Comparison of ENCODE assay signal across 13 cellular contexts in the genomic region with DNA sequence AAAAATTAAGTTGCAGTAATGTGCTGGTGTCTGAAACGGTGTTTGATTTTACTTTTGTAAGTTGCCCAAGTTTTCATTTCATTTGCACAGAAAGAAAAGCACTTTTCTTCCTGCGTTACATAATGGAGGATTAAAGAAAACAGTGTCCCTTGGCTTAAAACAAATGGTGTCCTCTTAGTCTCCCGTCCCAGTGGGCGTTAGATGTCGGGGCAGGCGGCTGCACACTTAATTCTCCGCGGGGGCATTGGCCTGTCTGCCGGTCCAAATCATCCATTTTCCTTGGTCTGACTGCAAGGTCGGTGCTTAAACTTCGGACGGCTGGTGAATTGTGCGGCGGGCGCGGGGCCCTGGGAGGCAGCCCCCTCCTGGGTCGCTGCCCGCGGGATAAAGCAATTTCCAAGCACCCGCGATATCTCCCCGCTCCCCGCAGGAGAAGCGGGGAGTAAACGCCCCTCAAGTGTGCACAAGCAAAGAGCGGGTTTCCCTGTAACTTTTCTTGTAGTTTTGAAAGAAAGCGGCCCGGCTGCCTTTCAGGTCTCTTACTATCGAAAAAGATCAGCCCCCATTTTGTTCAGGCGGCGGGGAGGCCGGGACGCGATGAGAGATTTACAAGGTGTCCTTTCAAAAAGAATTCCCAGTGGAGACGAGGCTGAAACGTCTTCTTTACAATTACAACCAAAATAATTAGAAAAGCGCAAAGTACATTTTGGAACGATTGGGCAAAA. TPM values are rescaled to one million over a fixed set of nuclear protein-coding genes. Genes with fewer than 3 reads are reported as not detected.
DNase-seq lines count a peak whose midpoint lies in the region; ATAC-seq and TF ChIP-seq lines count a peak whose summit lies in the region.
"Had no signal": no experiment of that assay in that cellular context is flagged by ENCODE, and none has a peak within 500 bp of the region (broad histone marks: within the 10 kb centered on the region; RNA-seq: fewer than 3 reads in every experiment).

No MANE protein-coding gene starts in this region.

- H3K4me3 Mint-ChIP-seq in GM23338 (peak overlapping the region; percentile 63), WTC11 (peak overlapping the region; percentile 79)

- H3K14ac ChIP-seq in neuronal stem cell (ENCODE audit: low read length), result no peak overlapping the region

- H3K23ac ChIP-seq in neuronal stem cell (ENCODE audit: low read depth, low read length, poor library complexity), result no peak overlapping the region

- POLR2A ChIA-PET in WTC11 (lab: Charles Lee), result no interaction called here
- POLR2A ChIA-PET in RWPE1 (lab: Yijun Ruan, JAX; ENCODE audit: low non-redundant PET), result no interaction called here

- H2BK12ac ChIP-seq in neuronal stem cell (ENCODE audit: low read length), result no peak overlapping the region

- H3K9me3 ChIP-seq in hepatocyte (ENCODE audit: low read depth) (no peaks in the 10 kb centered on the region), neuronal stem cell (replicated peaks in 1 of 2; ENCODE audit: control insufficient read depth in 2 of 2, insufficient read depth in 1 of 2, low read depth in 1 of 2, low read length in 2 of 2) (peaks cover 5 to 32% of the 10 kb centered on the region in 2 donors)
- H3K9me3 ChIP-seq: heart right ventricle had no signal

- peaks cover 4% of the 10 kb centered on the region for H3K9me3 Mint-ChIP-seq in GM23338
- no peaks in the 10 kb centered on the region for H3K9me3 Mint-ChIP-seq in WTC11

- H3K9ac ChIP-seq in neuronal stem cell (ENCODE audit: low read depth, low read length, poor library complexity), result no peak overlapping the region

- no peak for TF ChIP-seq CTCF in GM23338 (conservative IDR thresholded peaks at IDR 0.05; ENCODE audit: low read depth in 2 of 2)
- no peak for TF ChIP-seq CTCF in WTC11 (IDR thresholded peaks at IDR 0.05)
- no peak for TF ChIP-seq CTCF in hepatocyte (IDR thresholded peaks at IDR 0.05; ENCODE audit: poor library complexity)
- no peak for TF ChIP-seq CTCF in RWPE1 (conservative IDR thresholded peaks at IDR 0.05; ENCODE audit: low read depth)

- H2BK5ac ChIP-seq in neuronal stem cell (ENCODE audit: low read length), result no peak overlapping the region

- H4K91ac ChIP-seq in neuronal stem cell (ENCODE audit: low read depth, low read length, poor library complexity), result no peak overlapping the region

- peak overlapping the region; percentile 20 for H2BK15ac ChIP-seq in neuronal stem cell (ENCODE audit: low read length)

- H3K4me1 Mint-ChIP-seq in GM23338 (peaks cover 48% of the 10 kb centered on the region), WTC11 (peaks cover 56% of the 10 kb centered on the region)

- WGBS in hepatocyte (ENCODE audit: low lambda C conversion rate, missing lambda C conversion rate), result 3% methylated on average over 38 of the region's 38 CpGs
- WGBS in neuronal stem cell (ENCODE audit: extremely low coverage in 2 of 2, insufficient read length in 2 of 2, insufficient replicate concordance in 1 of 2), 2 donors, result no CpG with 5 or more reads among the region's 38 CpGs

- CTCF ChIA-PET in WTC11 (lab: Charles Lee), result interaction anchor here (1.3 kb wide), 1 partner anchor 698 kb away, joined by 5 read pairs; no protein-coding TSS in a partner anchor
- CTCF ChIA-PET in RWPE1 (lab: Yijun Ruan, JAX), result no interaction called here

- H3K36me3 ChIP-seq in GM23338 (ENCODE audit: insufficient read depth) (no peaks in the 10 kb centered on the region), hepatocyte (replicated peaks; ENCODE audit: insufficient read depth, low read depth) (no peaks in the 10 kb centered on the region), neuronal stem cell (replicated peaks in 1 of 2; ENCODE audit: control insufficient read depth in 2 of 2, insufficient read depth in 2 of 2, low read length in 2 of 2) (peaks cover 0 to 34% of the 10 kb centered on the region in 2 donors)
- H3K36me3 ChIP-seq: heart right ventricle had no signal

- ATAC-seq in GM23338 (no peak), WTC11 (no peak), HG02973 (IDR thresholded peaks at IDR 0.05; ENCODE audit: unreplicated experiment) (no peak)

- H2AK5ac ChIP-seq in neuronal stem cell (ENCODE audit: low read depth, low read length), result no peak overlapping the region

- no peak overlapping the region for H3K4ac ChIP-seq in neuronal stem cell (ENCODE audit: low read length)

- peak overlapping the region; percentile 77 for H3K4me2 ChIP-seq in GM23338
- H3K4me2 ChIP-seq in hepatocyte, result peak overlapping the region; percentile 57
- peak overlapping the region; percentile 49 for H3K4me2 ChIP-seq in neuronal stem cell (ENCODE audit: insufficient read depth, low read length, poor library complexity, severe bottlenecking)

- DNase-seq in GM23338 (ENCODE audit: low spot score) (peak; percentile 48), WTC11 (ENCODE audit: low spot score) (no peak), hepatocyte (ENCODE audit: low spot score) (no peak), neuronal stem cell (ENCODE audit: low spot score) (no peak), cortex of kidney (lab: John Stamatoyannopoulos, UW) (no peak), RWPE1 (ENCODE audit: low spot score) (no peak), NCI-H1092 (lab: John Stamatoyannopoulos, UW) (no peak)
- DNase-seq: activated naive CD4-positive, alpha-beta T cell treated with anti-CD3 and anti-CD28 coated beads, Interleukin-2, amount 50 U/mL, for 16 hours; heart right ventricle; KBM-7; stimulated activated CD4-positive, alpha-beta T cell treated with anti-CD3 and anti-CD28 coated beads, Interleukin-15, amount 100 ng/mL, for 24 hours had no signal

- peaks cover 88% of the 10 kb centered on the region for H3K27me3 Mint-ChIP-seq in GM23338 (ENCODE audit: insufficient read depth, low read depth, poor library complexity)
- peaks cover 90% of the 10 kb centered on the region for H3K27me3 Mint-ChIP-seq in WTC11 (ENCODE audit: low read depth)

- no peak overlapping the region for H3K27ac ChIP-seq in GM23338 (ENCODE audit: low read depth)
- no peak overlapping the region for H3K27ac ChIP-seq in hepatocyte
- no peak overlapping the region for H3K27ac ChIP-seq in neuronal stem cell (replicated peaks; ENCODE audit: low read length)
- no peak overlapping the region for H3K27ac ChIP-seq in RWPE1

- no peak overlapping the region for H4K8ac ChIP-seq in neuronal stem cell (ENCODE audit: low read depth, low read length)

- H2AFZ ChIP-seq in GM23338 (no peak overlapping the region), hepatocyte (no peak overlapping the region), neuronal stem cell (ENCODE audit: low read length) (peak overlapping the region; percentile 73)

- peaks cover 5% of the 10 kb centered on the region for H3K79me1 ChIP-seq in neuronal stem cell (ENCODE audit: low read depth, low read length)

- H3K4me3 ChIP-seq in GM23338, result peak overlapping the region; percentile 55
- no peak overlapping the region for H3K4me3 ChIP-seq in hepatocyte
- peak overlapping the region in 1 of 2 donors; percentile 62 for H3K4me3 ChIP-seq in neuronal stem cell (ENCODE audit: low read length in 2 of 2)

- H2BK120ac ChIP-seq in neuronal stem cell (ENCODE audit: low read depth, low read length), result no peak overlapping the region

- H3K4me1 ChIP-seq in GM23338 (ENCODE audit: insufficient read depth) (peaks cover 44% of the 10 kb centered on the region), hepatocyte (ENCODE audit: insufficient read depth) (peaks cover 15% of the 10 kb centered on the region), neuronal stem cell (ENCODE audit: control insufficient read depth in 2 of 2, insufficient read depth in 1 of 2, low read depth in 1 of 2, low read length in 2 of 2) (peaks cover 3 to 21% of the 10 kb centered on the region in 2 donors)

- peaks cover 95% of the 10 kb centered on the region for H3K27me3 ChIP-seq in GM23338 (ENCODE audit: insufficient read depth)
- H3K27me3 ChIP-seq in hepatocyte, result peaks cover 93% of the 10 kb centered on the region
- H3K27me3 ChIP-seq in neuronal stem cell (ENCODE audit: control insufficient read depth in 3 of 3, insufficient read depth in 3 of 3, low read depth in 1 of 3, low read length in 3 of 3), result peaks cover 19 to 95% (median 50%) of the 10 kb centered on the region in 3 experiments

- H3K18ac ChIP-seq in neuronal stem cell (ENCODE audit: low read length), result no peak overlapping the region

- H3F3A ChIP-seq in GM23338 (replicated peaks; ENCODE audit: low read depth), result 0 out of 2 replicates have a peak, but pooled peaks cover 4% of the 10 kb centered on the region

- H3K36me3 Mint-ChIP-seq in GM23338 (ENCODE audit: low read depth), result no peaks in the 10 kb centered on the region; the same call in 2 of the 3 replicates
- no peaks in the 10 kb centered on the region; the same call in 1 of the 2 replicates for H3K36me3 Mint-ChIP-seq in WTC11

- H4K20me1 ChIP-seq in GM23338 (replicated peaks; ENCODE audit: insufficient read depth) (peaks cover 8% of the 10 kb centered on the region; the same call in 1 of the 2 replicates), hepatocyte (ENCODE audit: insufficient read depth, poor library complexity, severe bottlenecking) (no peaks in the 10 kb centered on the region)

- H3K27ac Mint-ChIP-seq in GM23338 (no peak overlapping the region), WTC11 (peak overlapping the region; percentile 45; the same call in 1 of the 2 replicates)

- H3K9me2 ChIP-seq in GM23338 (ENCODE audit: insufficient read depth) (no peaks in the 10 kb centered on the region), hepatocyte (replicated peaks; ENCODE audit: insufficient read depth) (no peaks in the 10 kb centered on the region)

- H3K79me2 ChIP-seq in GM23338 (replicated peaks; ENCODE audit: insufficient read depth), result no peaks in the 10 kb centered on the region
- no peaks in the 10 kb centered on the region for H3K79me2 ChIP-seq in hepatocyte

TF ChIP-seq in GM23338, 12 proteins besides CTCF, POLR2A, EP300 and RAD21:
- TF ChIP-seq EZH2 (IDR thresholded peaks at IDR 0.05; ENCODE audit: low read depth, unreplicated experiment) (peak; percentile 93), CREB1 (CRISPR knock-in tag; IDR thresholded peaks at IDR 0.05; ENCODE audit: low read depth) (no peak), EZH2phosphoT487 (IDR thresholded peaks at IDR 0.05; ENCODE audit: unreplicated experiment) (peak; percentile 84)

TF ChIP-seq in WTC11, 78 proteins besides CTCF, POLR2A, EP300 and RAD21 (continues in another document):
- TF ChIP-seq TEAD4 (CRISPR knock-in tag; IDR thresholded peaks at IDR 0.05), result no peak
- no peak for TF ChIP-seq NFATC4 (CRISPR knock-in tag; IDR thresholded peaks at IDR 0.05)
- TF ChIP-seq EMX1 (CRISPR knock-in tag; IDR thresholded peaks at IDR 0.05), result no peak

RNA-seq across cellular contexts. Expression of a gene that starts 1.5 kb away (rescaled TPM):
- 0.58 and 1.8 TPM in 2 replicates for total RNA-seq in GM23338 (2014; rRNA removed; shearing (Covaris generic))
- 0.11 and 0.19 TPM in 2 replicates for polyA plus RNA-seq in GM23338 (2016; fragmentation: Nextera tagmentation; extraction: Ambion mirVana)
- total RNA-seq in WTC11 (2021), result 14.1 to 21.0 TPM (median 14.8 TPM) in 3 replicates
- total RNA-seq in hepatocyte, result 3.8 and 4.3 TPM in 2 replicates
- 10.2 and 15.9 TPM in 2 replicates for polyA plus RNA-seq in hepatocyte
- polyA plus RNA-seq in neuronal stem cell (2013, experiment 1 of 2), result 2.6 TPM
- polyA plus RNA-seq in neuronal stem cell (2013, experiment 2 of 2), result 2.3 TPM
- total RNA-seq: myocyte had no signal
